Comparison of ENCODE assay signal across 19 cellular contexts in genomic region chr3:126419151-126419703, GRCh38. TPM values are rescaled to one million over a fixed set of nuclear protein-coding genes. Genes with fewer than 3 reads are reported as not detected.
DNase-seq lines count a peak whose midpoint lies in the region; ATAC-seq, FAIRE-seq and TF ChIP-seq lines count a peak whose summit lies in the region.
"Had no signal": no experiment of that assay in that cellular context is flagged by ENCODE, and none has a peak within 500 bp of the region (broad histone marks: within the 10 kb centered on the region; RNA-seq: fewer than 3 reads in every experiment).

No MANE protein-coding gene starts in this region.

- DNase-seq in CD14-positive monocyte (ENCODE audit: low spot score) = peak; percentile 17
- DNase-seq in NB4 (ENCODE audit: low read depth) = peak; percentile 13
- DNase-seq in left lobe of liver (ENCODE audit: low spot score) = peak; percentile 33
- peak; percentile 41 for DNase-seq in sciatic nerve (ENCODE audit: low spot score)
- no peak for DNase-seq in activated T-helper 2 cell treated with anti-CD3 and anti-CD28 coated beads, Interferon-gamma antibody, Interleukin-2, Interleukin-4, amounts not matched to agents 10 μg/mL and 5 μg/mL and 100 μg/mL, durations not matched to agents 14 hours and 24 hours and 36 hours (ENCODE audit: low spot score)
- DNase-seq in H54 (ENCODE audit: insufficient read length, low spot score) = no peak
- DNase-seq: COR-L47, GF-D8, KBM-7, NCI-H1092, NCI-H146, NCI-H2081 treated with DMSO at 0.1 percent for 48 hours, NCI-H510A, NCI-H774, PC-3 had no signal

- ATAC-seq in left lobe of liver = no peak
- ATAC-seq in sciatic nerve = no peak
- ATAC-seq in HG03097 (IDR thresholded peaks at IDR 0.05; ENCODE audit: low FRiP score, unreplicated experiment) = no peak
- ATAC-seq: PC-3 had no signal

- no peak overlapping the region for H3K4me3 ChIP-seq in NB4 (ENCODE audit: low read depth, low read length)

- TF ChIP-seq CTCF in CD14-positive monocyte (IDR thresholded peaks at IDR 0.05) = no peak
- TF ChIP-seq CTCF in NB4 (IDR thresholded peaks at IDR 0.05; ENCODE audit: low read depth, low read length) = no peak

- H3K4me1 Mint-ChIP-seq in CD14-positive monocyte = no peaks in the 10 kb centered on the region
- no peaks in the 10 kb centered on the region for H3K4me1 Mint-ChIP-seq in activated T-helper 2 cell treated with anti-CD3 and anti-CD28 coated beads, Interferon-gamma antibody, Interleukin-2, Interleukin-4, amounts not matched to agents 10 μg/mL and 5 μg/mL and 100 μg/mL, durations not matched to agents 14 hours and 24 hours and 36 hours (ENCODE audit: low read depth)

- peaks cover 0 to 3% (median 0%) of the 10 kb centered on the region in 7 donors for H3K9me3 Mint-ChIP-seq in CD14-positive monocyte
- no peaks in the 10 kb centered on the region for H3K9me3 Mint-ChIP-seq in activated T-helper 2 cell treated with anti-CD3 and anti-CD28 coated beads, Interferon-gamma antibody, Interleukin-2, Interleukin-4, amounts not matched to agents 10 μg/mL and 5 μg/mL and 100 μg/mL, durations not matched to agents 14 hours and 24 hours and 36 hours
- H3K9me3 Mint-ChIP-seq: H9 had no signal

- intact Hi-C loops in CD14-positive monocyte (cut with micrococcal nuclease) = no loop called here
- intact Hi-C loops in sciatic nerve (cut with DNase I) = no loop called here
- intact Hi-C loops in activated T-helper 2 cell treated with anti-CD3 and anti-CD28 coated beads, Interferon-gamma antibody, Interleukin-2, Interleukin-4, amounts not matched to agents 10 μg/mL and 5 μg/mL and 100 μg/mL, durations not matched to agents 14 hours and 24 hours and 36 hours (cut with micrococcal nuclease) = no loop called here

- H3K36me3 Mint-ChIP-seq in CD14-positive monocyte = no peaks in the 10 kb centered on the region
- H3K36me3 Mint-ChIP-seq in activated T-helper 2 cell treated with anti-CD3 and anti-CD28 coated beads, Interferon-gamma antibody, Interleukin-2, Interleukin-4, amounts not matched to agents 10 μg/mL and 5 μg/mL and 100 μg/mL, durations not matched to agents 14 hours and 24 hours and 36 hours (ENCODE audit: low read depth) = no peaks in the 10 kb centered on the region

- H3K4me3 Mint-ChIP-seq in CD14-positive monocyte = no peak overlapping the region
- H3K4me3 Mint-ChIP-seq in activated T-helper 2 cell treated with anti-CD3 and anti-CD28 coated beads, Interferon-gamma antibody, Interleukin-2, Interleukin-4, amounts not matched to agents 10 μg/mL and 5 μg/mL and 100 μg/mL, durations not matched to agents 14 hours and 24 hours and 36 hours (ENCODE audit: low read depth) = no peak overlapping the region
- H3K4me3 Mint-ChIP-seq: H9 had no signal

- H3K27me3 Mint-ChIP-seq in CD14-positive monocyte (ENCODE audit: low read depth in 3 of 3) = peaks cover 10 to 38% (median 12%) of the 10 kb centered on the region in 3 donors
- no peaks in the 10 kb centered on the region for H3K27me3 Mint-ChIP-seq in activated T-helper 2 cell treated with anti-CD3 and anti-CD28 coated beads, Interferon-gamma antibody, Interleukin-2, Interleukin-4, amounts not matched to agents 10 μg/mL and 5 μg/mL and 100 μg/mL, durations not matched to agents 14 hours and 24 hours and 36 hours (ENCODE audit: low read depth)

- no peak overlapping the region for H3K27ac Mint-ChIP-seq in CD14-positive monocyte
- H3K27ac Mint-ChIP-seq in activated T-helper 2 cell treated with anti-CD3 and anti-CD28 coated beads, Interferon-gamma antibody, Interleukin-2, Interleukin-4, amounts not matched to agents 10 μg/mL and 5 μg/mL and 100 μg/mL, durations not matched to agents 14 hours and 24 hours and 36 hours = no peak overlapping the region

- no peak for FAIRE-seq in H54 (lab: Jason Lieb, UNC)
- FAIRE-seq: GM12892 had no signal

- TF ChIP-seq POLR2A in NB4 (IDR thresholded peaks at IDR 0.05; ENCODE audit: extremely low read depth, insufficient read length) = no peak
- no peak for TF ChIP-seq POLR2A in H54 (IDR thresholded peaks at IDR 0.05; ENCODE audit: low read depth, low read length)

RNA-seq across cellular contexts. Expression of gene CFAP100, which starts 24.5 kb away (rescaled TPM):
- not detected for polyA plus RNA-seq in CD14-positive monocyte
- not detected for total RNA-seq in left lobe of liver
- total RNA-seq in sciatic nerve = 1.5 TPM
- total RNA-seq in activated T-helper 2 cell treated with anti-CD3 and anti-CD28 coated beads, Interferon-gamma antibody, Interleukin-2, Interleukin-4, amounts not matched to agents 10 μg/mL and 5 μg/mL and 100 μg/mL, durations not matched to agents 14 hours and 24 hours and 36 hours = not detected in 2 replicates
- total RNA-seq: Daoy, PC-3 had no signal

RNA-seq across cellular contexts. Expression of gene ZXDC, which starts 56.5 kb away (rescaled TPM):
- 1 to 10 TPM; 6.3 to 9.7 TPM for polyA plus RNA-seq in CD14-positive monocyte
- total RNA-seq in left lobe of liver (21.5 TPM), sciatic nerve (39.7 TPM)
- total RNA-seq in activated T-helper 2 cell treated with anti-CD3 and anti-CD28 coated beads, Interferon-gamma antibody, Interleukin-2, Interleukin-4, amounts not matched to agents 10 μg/mL and 5 μg/mL and 100 μg/mL, durations not matched to agents 14 hours and 24 hours and 36 hours = 26.1 and 27.0 TPM in 2 replicates

Comparison
In these comparisons a context has a peak if more than half of its experiments do, and no peak if none do; other contexts are left out.
1. DNase-seq: peak in CD14-positive monocyte (single experiment), NB4 (single experiment), left lobe of liver (single experiment) and sciatic nerve (single experiment); none in activated T-helper 2 cell treated with anti-CD3 and anti-CD28 coated beads, Interferon-gamma antibody, Interleukin-2, Interleukin-4, amounts not matched to agents 10 μg/mL and 5 μg/mL and 100 μg/mL, durations not matched to agents 14 hours and 24 hours and 36 hours (single experiment) and H54 (single experiment).